Comparison of ENCODE assay signal across 8 cellular contexts in the genomic region with DNA sequence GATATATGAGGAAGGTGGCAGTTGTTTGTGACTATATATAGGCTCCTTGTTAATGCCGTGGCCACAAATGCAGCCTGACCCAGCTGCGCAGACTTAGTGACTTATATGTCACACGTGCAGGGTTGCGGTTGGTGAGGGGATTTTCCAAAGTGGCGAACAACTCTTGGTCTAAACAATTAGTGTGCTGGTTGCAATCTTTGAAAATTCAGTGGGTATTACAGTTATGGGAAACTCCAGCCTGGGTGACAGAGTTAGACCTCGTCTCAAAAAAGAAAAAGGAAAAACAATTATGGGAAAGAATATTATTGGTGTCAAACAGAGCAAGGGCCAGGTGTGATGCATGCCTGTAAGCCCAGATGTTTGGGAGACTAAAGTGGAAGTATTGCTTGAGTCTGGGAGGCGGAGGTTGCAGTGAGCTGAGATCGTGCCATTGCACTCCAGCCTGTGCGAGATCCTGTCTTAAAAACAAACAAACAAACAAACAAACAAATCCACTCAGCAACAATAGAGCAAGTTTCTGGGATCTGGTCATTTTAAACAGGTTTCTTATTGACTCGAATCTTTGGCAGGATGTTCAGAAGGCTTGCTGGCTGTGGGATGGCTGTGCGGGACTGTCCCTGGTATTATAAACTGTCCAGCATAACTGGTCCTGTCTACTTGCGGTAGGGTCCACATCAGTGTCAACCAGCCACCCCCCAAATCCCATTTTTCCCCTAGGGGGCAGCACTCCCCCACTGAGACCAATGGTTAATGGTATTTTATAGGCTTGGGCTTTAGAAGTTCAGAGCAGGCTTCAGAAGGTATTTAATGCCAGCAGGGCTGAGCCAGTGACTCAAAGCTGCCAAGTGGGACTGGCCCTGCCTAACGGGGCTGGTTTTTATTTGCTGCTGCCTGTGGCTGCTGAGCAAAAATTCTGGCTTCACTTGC. TPM values are rescaled to one million over a fixed set of nuclear protein-coding genes. Genes with fewer than 3 reads are reported as not detected.
DNase-seq lines count a peak whose midpoint lies in the region; ATAC-seq and TF ChIP-seq lines count a peak whose summit lies in the region.

No MANE protein-coding gene starts in this region.

- no peaks in the 10 kb centered on the region for H3K4me1 ChIP-seq in lower lobe of right lung

- H3K4me3 ChIP-seq in choroid plexus epithelial cell (ENCODE audit: low read depth, low read length) (no peak overlapping the region), lower lobe of right lung (no peak overlapping the region)

- no peaks in the 10 kb centered on the region for H3K27me3 Mint-ChIP-seq in activated CD4-positive, alpha-beta T cell treated with anti-CD3 and anti-CD28 coated beads for 36 hours

- H3K4me3 Mint-ChIP-seq in activated CD4-positive, alpha-beta T cell treated with anti-CD3 and anti-CD28 coated beads for 36 hours, result peak overlapping the region; percentile 40

- H3K27ac ChIP-seq in lower lobe of right lung, result no peak overlapping the region

- ATAC-seq in GM18520 (IDR thresholded peaks at IDR 0.05; ENCODE audit: unreplicated experiment) (peak; percentile 81), HG03045 (IDR thresholded peaks at IDR 0.05; ENCODE audit: unreplicated experiment) (peak; percentile 71), lower lobe of right lung (peak; percentile 73 to 85)
- peak; percentile 79 for ATAC-seq in activated CD4-positive, alpha-beta T cell treated with anti-CD3 and anti-CD28 coated beads for 36 hours

- CTCF ChIA-PET in activated CD4-positive, alpha-beta T cell treated with anti-CD3 and anti-CD28 coated beads for 36 hours (lab: Charles Lee), result interaction anchor here (0.7 to 2.3 kb wide), 3 partner anchors 13 to 43 kb away, joined by 3 to 7 read pairs (median 3); no protein-coding TSS in a partner anchor

- no peaks in the 10 kb centered on the region for H3K9me3 ChIP-seq in lower lobe of right lung

- POLR2A ChIA-PET in activated CD4-positive, alpha-beta T cell treated with anti-CD3 and anti-CD28 coated beads for 36 hours (lab: Charles Lee), result no interaction called here

- peak overlapping the region; percentile 83 for H3K27ac Mint-ChIP-seq in activated CD4-positive, alpha-beta T cell treated with anti-CD3 and anti-CD28 coated beads for 36 hours

- TF ChIP-seq CTCF in choroid plexus epithelial cell (conservative IDR thresholded peaks at IDR 0.05; ENCODE audit: low read depth, low read length) (peak; percentile 82), lower lobe of right lung (IDR thresholded peaks at IDR 0.05) (peak; percentile 63)

- intact Hi-C loops in activated CD4-positive, alpha-beta T cell treated with anti-CD3 and anti-CD28 coated beads for 36 hours (cut with DNase I, micrococcal nuclease), result loop anchor here (1.0 to 5.0 kb wide), 3 partner anchors 41 to 170 kb away; no protein-coding TSS in a partner anchor
- intact Hi-C loops in lower lobe of right lung (cut with DNase I), result no loop called here

- H3K36me3 ChIP-seq in lower lobe of right lung, result peaks cover 45% of the 10 kb centered on the region

- peaks cover 9% of the 10 kb centered on the region for H3K4me1 Mint-ChIP-seq in activated CD4-positive, alpha-beta T cell treated with anti-CD3 and anti-CD28 coated beads for 36 hours

- DNase-seq in Ammon's horn (ENCODE audit: low spot score), result peak; percentile 80
- peak; percentile 11 for DNase-seq in NCI-H2227 treated with DMSO at 0.1 percent for 48 hours (lab: John Stamatoyannopoulos, UW)
- DNase-seq in activated CD4-positive, alpha-beta T cell treated with anti-CD3 and anti-CD28 coated beads for 36 hours, result peak; percentile 83
- peak; percentile 68 for DNase-seq in choroid plexus epithelial cell (ENCODE audit: low read depth)
- no peak for DNase-seq in lower lobe of right lung
- peak; percentile 53 to 57 for DNase-seq in stimulated activated CD8-positive, alpha-beta memory T cell treated with anti-CD3 and anti-CD28 coated beads, Interleukin-2, amount 100 ng/mL, for 1 hour (ENCODE audit: low read depth in 2 of 2)

- no peaks in the 10 kb centered on the region for H3K9me3 Mint-ChIP-seq in activated CD4-positive, alpha-beta T cell treated with anti-CD3 and anti-CD28 coated beads for 36 hours (ENCODE audit: low read depth)

- H3K36me3 Mint-ChIP-seq in activated CD4-positive, alpha-beta T cell treated with anti-CD3 and anti-CD28 coated beads for 36 hours (ENCODE audit: low read depth), result peaks cover 18% of the 10 kb centered on the region

- H3K27me3 ChIP-seq in lower lobe of right lung (ENCODE audit: low read depth), result no peaks in the 10 kb centered on the region

RNA-seq across cellular contexts. Expression of a gene that starts 15.4 kb away (rescaled TPM):
- total RNA-seq in activated CD4-positive, alpha-beta T cell treated with anti-CD3 and anti-CD28 coated beads for 36 hours, result 10 to 100 TPM; 43.8 to 51.2 TPM
- 12.2 TPM for total RNA-seq in lower lobe of right lung

RNA-seq across cellular contexts. Expression of a gene that starts 22.2 kb away (rescaled TPM):
- 100 to 1,000 TPM; 101 to 103 TPM for total RNA-seq in activated CD4-positive, alpha-beta T cell treated with anti-CD3 and anti-CD28 coated beads for 36 hours
- 71.7 TPM for total RNA-seq in lower lobe of right lung

RNA-seq across cellular contexts. Expression of a gene that starts 59.6 kb away (rescaled TPM):
- total RNA-seq in activated CD4-positive, alpha-beta T cell treated with anti-CD3 and anti-CD28 coated beads for 36 hours, result 1 to 10 TPM; 3.1 to 4.8 TPM
- total RNA-seq in lower lobe of right lung, result 1.7 TPM
